17 cellular contexts compared by ENCODE assay signal in genomic region chr2:191401287-191401686, GRCh38.
A peak's percentile ranks its signal among the peaks of the same experiment; 100 is the strongest.
DNase-seq lines count a peak whose midpoint lies in the region; ATAC-seq, FAIRE-seq and TF ChIP-seq lines count a peak whose summit lies in the region.
"Had no signal": no experiment of that assay in that cellular context is flagged by ENCODE, and none has a peak within 500 bp of the region (broad histone marks: within the 10 kb centered on the region; RNA-seq: fewer than 3 reads in every experiment).

No MANE protein-coding gene starts in this region.

- DNase-seq in A549 (ENCODE audit: low read depth in 1 of 2, low spot score in 1 of 2) (no peak), HFFc6 (peak; percentile 39), brain microvascular endothelial cell (peak; percentile 31), kidney glomerular epithelial cell (lab: John Stamatoyannopoulos, UW) (peak; percentile 45), HPDE6-E6E7 (ENCODE audit: extremely low spot score) (no peak), psoas muscle (no peak), NCI-H1694 (lab: John Stamatoyannopoulos, UW) (no peak)
- DNase-seq: activated naive CD4-positive, alpha-beta T cell treated with anti-CD3 and anti-CD28 coated beads for 36 hours; DMS79; foreskin melanocyte; naive thymus-derived CD8-positive, alpha-beta T cell; NCI-H1436; NCI-H524 treated with DMSO at 0.1 percent for 48 hours; spleen had no signal

- WGBS in A549 (ENCODE audit: missing lambda C conversion rate) = 9% methylated on average over 1 of the region's 1 CpG
- 20 to 23% (median 21%) methylated on average over 1 of the region's 1 CpG for WGBS in psoas muscle, 3 donors

- TF ChIP-seq EP300 in A549 (IDR thresholded peaks at IDR 0.05) = no peak

- H3K9me3 ChIP-seq in A549 (no peaks in the 10 kb centered on the region), psoas muscle (no peaks in the 10 kb centered on the region)
- H3K9me3 ChIP-seq: spleen had no signal

- FAIRE-seq in A549 (lab: Jason Lieb, UNC) = no peak
- FAIRE-seq: keratinocyte had no signal

- TF ChIP-seq POLR2A in A549 (IDR thresholded peaks at IDR 0.05; ENCODE audit: low read length) = no peak

- H3K4me3 ChIP-seq in A549 = no peak overlapping the region
- H3K4me3 ChIP-seq in brain microvascular endothelial cell (ENCODE audit: low read depth, low read length) = no peak overlapping the region
- H3K4me3 ChIP-seq in psoas muscle = no peak overlapping the region
- H3K4me3 ChIP-seq: spleen had no signal

- H3K36me3 ChIP-seq in brain microvascular endothelial cell (replicated peaks) (peaks cover 20% of the 10 kb centered on the region), psoas muscle (ENCODE audit: insufficient read depth in 1 of 2, low read depth in 1 of 2) (no peaks in the 10 kb centered on the region)

- peak overlapping the region; percentile 72 for H3K27ac Mint-ChIP-seq in HFFc6
- H3K27ac Mint-ChIP-seq: activated naive CD4-positive, alpha-beta T cell treated with anti-CD3 and anti-CD28 coated beads for 36 hours; naive thymus-derived CD8-positive, alpha-beta T cell; type B pancreatic cell had no signal

- H3K4me3 Mint-ChIP-seq in HFFc6 = peak overlapping the region; percentile 26
- H3K4me3 Mint-ChIP-seq: activated naive CD4-positive, alpha-beta T cell treated with anti-CD3 and anti-CD28 coated beads for 36 hours; naive thymus-derived CD8-positive, alpha-beta T cell; type B pancreatic cell had no signal

- peaks cover 54% of the 10 kb centered on the region for H3K36me3 Mint-ChIP-seq in HFFc6 (ENCODE audit: low read depth)
- H3K36me3 Mint-ChIP-seq: naive thymus-derived CD8-positive, alpha-beta T cell had no signal

- H3K4me1 Mint-ChIP-seq in HFFc6 (ENCODE audit: low read depth) = peaks cover 70% of the 10 kb centered on the region

- H3K27me3 ChIP-seq in brain microvascular endothelial cell (replicated peaks) (no peaks in the 10 kb centered on the region), psoas muscle (ENCODE audit: insufficient read depth in 3 of 3, low read length in 2 of 3) (no peaks in the 10 kb centered on the region)
- H3K27me3 ChIP-seq: spleen had no signal

- no peaks in the 10 kb centered on the region for H3K9me3 Mint-ChIP-seq in HFFc6
- H3K9me3 Mint-ChIP-seq: activated naive CD4-positive, alpha-beta T cell treated with anti-CD3 and anti-CD28 coated beads for 36 hours; naive thymus-derived CD8-positive, alpha-beta T cell; type B pancreatic cell had no signal

- POLR2A ChIA-PET in A549 (lab: Yijun Ruan, JAX) = no interaction called here

- peak overlapping the region; percentile 23 for H3K4me2 ChIP-seq in A549

- no peak overlapping the region for H3K27ac ChIP-seq in A549
- H3K27ac ChIP-seq in brain microvascular endothelial cell = peak overlapping the region; percentile 2
- H3K27ac ChIP-seq in psoas muscle = no peak overlapping the region
- H3K27ac ChIP-seq: spleen had no signal

- peaks cover 55% of the 10 kb centered on the region for H3K4me1 ChIP-seq in A549
- no peaks in the 10 kb centered on the region for H3K4me1 ChIP-seq in psoas muscle
- H3K4me1 ChIP-seq: spleen had no signal

- CTCF ChIA-PET in A549 (lab: Yijun Ruan, JAX) = interaction anchor here (0.9 kb wide), 1 partner anchor 155 kb away, joined by 3 read pairs; no protein-coding TSS in a partner anchor

- in situ Hi-C loops in brain microvascular endothelial cell (cut with HindIII; ENCODE audit: low pct_ligation_motif_present, low sequenced_read_pairs) = no loop called here

- intact Hi-C loops in psoas muscle (cut with DNase I) = no loop called here

- no peak for TF ChIP-seq RAD21 in A549 (conservative IDR thresholded peaks at IDR 0.05 in 1 of 2, IDR thresholded peaks at IDR 0.05 in 1 of 2)

- TF ChIP-seq CTCF in A549 (IDR thresholded peaks at IDR 0.05) (no peak), HFFc6 (IDR thresholded peaks at IDR 0.05) (no peak), brain microvascular endothelial cell (IDR thresholded peaks at IDR 0.05; ENCODE audit: low read depth, low read length, missing control alignments) (no peak), psoas muscle (IDR thresholded peaks at IDR 0.05) (no peak)

- H3K27me3 Mint-ChIP-seq in HFFc6 (ENCODE audit: insufficient read depth) = peaks cover 15% of the 10 kb centered on the region
- H3K27me3 Mint-ChIP-seq: naive thymus-derived CD8-positive, alpha-beta T cell; type B pancreatic cell had no signal

- no peak for ATAC-seq in A549
- no peak for ATAC-seq in psoas muscle
- no peak for ATAC-seq in HG02981 (IDR thresholded peaks at IDR 0.05; ENCODE audit: unreplicated experiment)
- ATAC-seq: naive thymus-derived CD8-positive, alpha-beta T cell had no signal

TF ChIP-seq in A549, 52 proteins besides CTCF, POLR2A, EP300 and RAD21:
- TF ChIP-seq RFX5 (IDR thresholded peaks at IDR 0.05) = no peak
- no peak for TF ChIP-seq HMGXB4 (CRISPR knock-in tag; IDR thresholded peaks at IDR 0.05; ENCODE audit: borderline replicate concordance)
- TF ChIP-seq JUNB (IDR thresholded peaks at IDR 0.05) = no peak
- TF ChIP-seq MAZ (IDR thresholded peaks at IDR 0.05; ENCODE audit: borderline replicate concordance, low read depth, low read length) = no peak
- no peak for TF ChIP-seq CEBPB (IDR thresholded peaks at IDR 0.05)
- TF ChIP-seq CHD4 (IDR thresholded peaks at IDR 0.05; ENCODE audit: borderline replicate concordance) = no peak
- TF ChIP-seq ZC3H11A (IDR thresholded peaks at IDR 0.05) = no peak
- no peak for TF ChIP-seq POLR2AphosphoS2 (conservative IDR thresholded peaks at IDR 0.05; ENCODE audit: low read length)
- no peak for TF ChIP-seq SMC3 (IDR thresholded peaks at IDR 0.05)
- no peak for TF ChIP-seq ELK1 (IDR thresholded peaks at IDR 0.05; ENCODE audit: low read depth, low read length)
- no peak for TF ChIP-seq GATA3 (IDR thresholded peaks at IDR 0.05; ENCODE audit: borderline replicate concordance)
- TF ChIP-seq RNF2 (IDR thresholded peaks at IDR 0.05; ENCODE audit: borderline replicate concordance, low read depth) = no peak
- TF ChIP-seq NFE2L2 (conservative IDR thresholded peaks at IDR 0.05; ENCODE audit: low read length) = no peak

Comparison
In these comparisons a context has a peak if more than half of its experiments do, and no peak if none do; other contexts are left out.
1. DNase-seq: peak in HFFc6 (single experiment), brain microvascular endothelial cell (single experiment) and kidney glomerular epithelial cell (single experiment); none in A549 (0 of 2), HPDE6-E6E7 (single experiment), psoas muscle (0 of 2) and NCI-H1694 (single experiment).